In the genomic region with DNA sequence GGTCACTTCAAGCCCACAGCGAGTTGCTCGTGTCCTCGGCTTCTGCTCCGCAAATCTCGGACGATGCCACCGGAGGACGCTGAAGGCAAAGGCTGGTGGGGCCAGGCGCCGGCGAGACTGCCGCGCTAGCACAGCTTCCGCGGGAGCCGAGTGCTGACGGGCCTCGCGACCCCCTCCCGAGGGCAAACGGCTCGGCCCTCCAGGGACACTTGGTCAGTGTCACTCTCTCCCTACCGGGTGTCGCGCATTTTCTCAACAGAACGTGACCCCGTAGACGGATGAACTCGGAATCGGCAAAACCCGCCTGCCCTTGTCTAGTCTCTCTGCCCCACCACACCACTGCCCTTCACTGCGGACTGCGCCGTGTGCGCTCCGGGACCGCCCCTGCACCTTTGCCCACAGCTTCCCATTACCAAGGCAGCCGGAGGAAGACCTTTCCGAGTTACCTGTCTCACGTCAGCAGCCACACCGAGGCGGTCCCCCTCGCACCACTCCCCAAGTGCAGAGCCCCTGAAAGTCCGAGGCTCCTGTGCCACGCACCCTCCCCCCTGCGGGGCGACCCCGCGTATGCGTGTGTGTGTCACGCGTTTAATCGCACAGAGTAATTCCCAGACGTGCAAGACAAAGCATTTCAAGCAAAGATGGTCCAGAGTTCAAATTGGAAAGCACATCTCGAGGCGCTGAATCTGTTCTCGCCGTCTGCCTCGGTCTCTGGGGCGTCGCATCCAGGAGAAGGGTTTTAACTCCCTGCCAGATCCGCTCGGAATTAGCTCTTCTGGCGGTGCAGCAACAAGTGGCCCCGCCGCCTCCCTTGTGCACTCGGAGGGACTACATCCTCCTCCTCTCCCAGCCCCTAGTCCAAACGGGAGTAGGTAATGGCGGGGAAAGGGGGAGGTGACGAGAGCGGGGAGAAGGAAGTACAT, we compare ENCODE assay signal across 9 cellular contexts.
DNase-seq lines count a peak whose midpoint lies in the region; ATAC-seq and TF ChIP-seq lines count a peak whose summit lies in the region.
"Had no signal": no experiment of that assay in that cellular context is flagged by ENCODE, and none has a peak within 500 bp of the region (broad histone marks: within the 10 kb centered on the region; RNA-seq: fewer than 3 reads in every experiment).

No MANE protein-coding gene starts in this region.

- no peak overlapping the region for H3K27ac ChIP-seq in thoracic aorta

- peak overlapping the region; percentile 69 for H3K4me3 ChIP-seq in GM12865 (ENCODE audit: low read depth, low read length)
- peak overlapping the region; percentile 22 to 77 for H3K4me3 ChIP-seq in cardiac fibroblast (replicated peaks in 1 of 2; ENCODE audit: low read depth in 2 of 2, low read length in 2 of 2)
- H3K4me3 ChIP-seq in thoracic aorta = peak overlapping the region; percentile 62

- H3K4me1 ChIP-seq in thoracic aorta (ENCODE audit: control insufficient read depth in 1 of 2, low read depth in 2 of 2) = peaks cover 29 to 51% of the 10 kb centered on the region in 2 donors

- ATAC-seq in left lobe of liver (peak; percentile 34), thoracic aorta (ENCODE audit: insufficient number of reproducible peaks, low FRiP score, low read depth) (no peak), GM21825 (IDR thresholded peaks at IDR 0.05; ENCODE audit: unreplicated experiment) (no peak), HG02970 (IDR thresholded peaks at IDR 0.05; ENCODE audit: low FRiP score, unreplicated experiment) (no peak)
- ATAC-seq: left colon had no signal

- in situ Hi-C loops in ACHN (cut with HindIII; ENCODE audit: low pct_ligation_motif_present, low pct_unique_long_range_greater_than_20kb, low sequenced_read_pairs) = no loop called here

- no peaks in the 10 kb centered on the region for H3K36me3 ChIP-seq in thoracic aorta

- TF ChIP-seq CTCF in GM12865 (IDR thresholded peaks at IDR 0.05; ENCODE audit: insufficient read depth, low read depth, low read length, missing control alignments) = peak; percentile 66
- TF ChIP-seq CTCF in cardiac fibroblast (IDR thresholded peaks at IDR 0.05; ENCODE audit: low read depth, low read length) = no peak
- no peak for TF ChIP-seq CTCF in thoracic aorta (IDR thresholded peaks at IDR 0.05)

- peaks cover 24% of the 10 kb centered on the region for H3K27me3 ChIP-seq in thoracic aorta (replicated peaks; ENCODE audit: insufficient read depth)

- DNase-seq in ACHN (peak; percentile 66), GM12865 (ENCODE audit: low read depth) (peak; percentile 78), NCI-H748 treated with DMSO at 0.1 percent for 48 hours (lab: John Stamatoyannopoulos, UW) (peak; percentile 35), cardiac fibroblast (ENCODE audit: low read depth in 2 of 2) (peak; percentile 22 to 59), left lobe of liver (ENCODE audit: low spot score) (no peak), thoracic aorta (ENCODE audit: low spot score) (no peak)

- peaks cover under 1% of the 10 kb centered on the region for H3K9me3 ChIP-seq in thoracic aorta

Comparison
In these comparisons a context has a peak if more than half of its experiments do, and no peak if none do; other contexts are left out.
1. DNase-seq: peak in ACHN (single experiment), GM12865 (single experiment), NCI-H748 treated with DMSO at 0.1 percent for 48 hours (single experiment) and cardiac fibroblast (2 of 2); none in left lobe of liver (single experiment) and thoracic aorta (single experiment).
2. Peak in every context shown above with its lines, with median percentiles within 50 percentile points of each other: H3K4me3 ChIP-seq.